12 cellular contexts compared by ENCODE assay signal in genomic region chr1:32266926-32267645, GRCh38. TPM values are rescaled to one million over a fixed set of nuclear protein-coding genes. Genes with fewer than 3 reads are reported as not detected.
DNase-seq lines count a peak whose midpoint lies in the region; ATAC-seq and TF ChIP-seq lines count a peak whose summit lies in the region.
"Had no signal": no experiment of that assay in that cellular context is flagged by ENCODE, and none has a peak within 500 bp of the region (broad histone marks: within the 10 kb centered on the region; RNA-seq: fewer than 3 reads in every experiment).

No MANE protein-coding gene starts in this region.

- ATAC-seq in activated naive CD4-positive, alpha-beta T cell treated with anti-CD3 and anti-CD28 coated beads, Interleukin-2, amount 50 U/mL, for 72 hours: peak; percentile 38 to 48
- no peak for ATAC-seq in aorta (ENCODE audit: low FRiP score)
- ATAC-seq in heart left ventricle: no peak
- ATAC-seq: esophagus mucosa, left colon had no signal

- TF ChIP-seq CTCF in AG04449 (IDR thresholded peaks at IDR 0.05; ENCODE audit: insufficient read depth, low read length, missing control alignments): no peak
- no peak for TF ChIP-seq CTCF in GM13977 (IDR thresholded peaks at IDR 0.05; ENCODE audit: extremely low read depth, insufficient read depth, missing control alignments)
- no peak for TF ChIP-seq CTCF in heart left ventricle (IDR thresholded peaks at IDR 0.05)

- POLR2A ChIA-PET in AG04449 (lab: Yijun Ruan, JAX): interaction anchor here (0.7 kb wide), 1 partner anchor 37 kb away, joined by 4 read pairs; no protein-coding TSS in a partner anchor

- H3K9me3 Mint-ChIP-seq in activated naive CD4-positive, alpha-beta T cell treated with anti-CD3 and anti-CD28 coated beads, Interleukin-2, amount 50 U/mL, for 72 hours: peaks cover 0 to 4% of the 10 kb centered on the region in 2 donors

- intact Hi-C loops in aorta (cut with DNase I) (no loop called here), heart left ventricle (cut with DNase I) (no loop called here)

- CTCF ChIA-PET in AG04449 (lab: Yijun Ruan, JAX): interaction anchor here (3.8 kb wide), 1 partner anchor 19 kb away, joined by 16 read pairs; the partner anchor contains the start of gene FAM167B

- H3K36me3 Mint-ChIP-seq in activated naive CD4-positive, alpha-beta T cell treated with anti-CD3 and anti-CD28 coated beads, Interleukin-2, amount 50 U/mL, for 72 hours: peaks cover 0 to 19% of the 10 kb centered on the region in 2 donors

- H3K36me3 ChIP-seq in HAP-1 (replicated peaks) (no peaks in the 10 kb centered on the region), aorta (ENCODE audit: control insufficient read depth in 1 of 2, insufficient read depth in 2 of 2, low read length in 1 of 2) (no peaks in the 10 kb centered on the region), heart left ventricle (no peaks in the 10 kb centered on the region)

- peak overlapping the region; percentile 87 to 99 for H3K27ac Mint-ChIP-seq in activated naive CD4-positive, alpha-beta T cell treated with anti-CD3 and anti-CD28 coated beads, Interleukin-2, amount 50 U/mL, for 72 hours

- H3K9me3 ChIP-seq in HAP-1 (no peaks in the 10 kb centered on the region), aorta (ENCODE audit: control insufficient read depth, low read length) (no peaks in the 10 kb centered on the region), heart left ventricle (no peaks in the 10 kb centered on the region)

- no peak overlapping the region for H3K4me3 ChIP-seq in AG04449 (ENCODE audit: low read depth, low read length)
- no peak overlapping the region for H3K4me3 ChIP-seq in HAP-1
- H3K4me3 ChIP-seq in aorta (ENCODE audit: low read length in 2 of 2): no peak overlapping the region
- no peak overlapping the region for H3K4me3 ChIP-seq in heart left ventricle

- H3K4me1 ChIP-seq in HAP-1 (no peaks in the 10 kb centered on the region), aorta (ENCODE audit: control insufficient read depth in 1 of 2, insufficient read depth in 2 of 2, low read length in 2 of 2) (peaks cover 0 to 2% of the 10 kb centered on the region in 2 donors), heart left ventricle (peaks cover 0 to 4% (median 0%) of the 10 kb centered on the region in 12 donors)

- TF ChIP-seq POLR2A in heart left ventricle (IDR thresholded peaks at IDR 0.05): no peak

- in situ Hi-C loops in GM13977 (cut with MboI; ENCODE audit: low pct_unique_long_range_greater_than_20kb, low sequenced_read_pairs, unreplicated experiment): no loop called here
- in situ Hi-C loops in HAP-1 (cut with MboI; ENCODE audit: low sequenced_read_pairs): no loop called here

- H3K27ac ChIP-seq in aorta (ENCODE audit: low read depth in 1 of 2, low read length in 2 of 2): no peak overlapping the region
- no peak overlapping the region for H3K27ac ChIP-seq in heart left ventricle

- H3K27me3 ChIP-seq in HAP-1 (ENCODE audit: low read depth): no peaks in the 10 kb centered on the region
- no peaks in the 10 kb centered on the region for H3K27me3 ChIP-seq in aorta (ENCODE audit: control insufficient read depth in 1 of 2, insufficient read depth in 2 of 2, low read length in 1 of 2)
- no peaks in the 10 kb centered on the region for H3K27me3 ChIP-seq in heart left ventricle

- 16 to 23% methylated on average over 8 of the region's 8 CpGs for WGBS in aorta, 2 donors
- 62 to 70% (median 65%) methylated on average over 8 of the region's 8 CpGs for WGBS in heart left ventricle, 4 donors

- peak; percentile 55 for DNase-seq in AG04449 (ENCODE audit: low read depth, low spot score)
- DNase-seq in GM13977 (ENCODE audit: low spot score): peak; percentile 22
- no peak for DNase-seq in activated naive CD4-positive, alpha-beta T cell treated with anti-CD3 and anti-CD28 coated beads, Interleukin-2, amount 50 U/mL, for 72 hours (ENCODE audit: low spot score in 2 of 2)
- DNase-seq in hepatic stellate cell (ENCODE audit: low spot score): peak; percentile 80
- no peak for DNase-seq in NCI-H345 (lab: John Stamatoyannopoulos, UW)
- no peak for DNase-seq in HAP-1 (ENCODE audit: low spot score in 2 of 2)
- DNase-seq in aorta: no peak
- DNase-seq in heart left ventricle: no peak
- DNase-seq: activated gamma-delta T cell treated with Interleukin-2 at 50 U/mL for 16 hours, left colon, NCI-H1092 treated with DMSO at 0.1 percent for 48 hours had no signal

RNA-seq across cellular contexts. Expression of gene LCK, which starts 16.0 kb away (rescaled TPM):
- 100 to 1,000 TPM; 208 to 284 TPM for total RNA-seq in activated naive CD4-positive, alpha-beta T cell treated with anti-CD3 and anti-CD28 coated beads, Interleukin-2, amount 50 U/mL, for 72 hours
- total RNA-seq in aorta: 1 to 10 TPM; 2.4 to 4.6 TPM
- 1 to 10 TPM in 1 of 2 donors, under 1 TPM in 1; 0.18 to 1.6 TPM for polyA plus RNA-seq in aorta
- 1 to 10 TPM in 2 of 9 donors, under 1 TPM in 4, not detected in 3; 0.37 to 7.6 (median 0.72) TPM for total RNA-seq in heart left ventricle
- polyA plus RNA-seq in heart left ventricle: under 1 TPM; 0.34 to 0.40 TPM

RNA-seq across cellular contexts. Expression of gene FAM167B, which starts 20.1 kb away (rescaled TPM):
- 1 to 10 TPM in 1 of 2 donors, under 1 TPM in 1; 0.66 to 1.1 TPM for total RNA-seq in activated naive CD4-positive, alpha-beta T cell treated with anti-CD3 and anti-CD28 coated beads, Interleukin-2, amount 50 U/mL, for 72 hours
- 10 to 100 TPM in 1 of 2 donors, 1 to 10 TPM in 1; 9.6 to 11.8 TPM for total RNA-seq in aorta
- polyA plus RNA-seq in aorta: 1 to 10 TPM; 3.6 to 3.8 TPM
- total RNA-seq in heart left ventricle: 10 to 100 TPM in 1 of 9 donors, 1 to 10 TPM in 8; 2.0 to 13.7 (median 3.8) TPM
- polyA plus RNA-seq in heart left ventricle: 10 to 100 TPM in 1 of 2 donors, 1 to 10 TPM in 1; 7.7 to 14.1 TPM

RNA-seq across cellular contexts. Expression of gene HDAC1, which starts 24.8 kb away (rescaled TPM):
- total RNA-seq in activated naive CD4-positive, alpha-beta T cell treated with anti-CD3 and anti-CD28 coated beads, Interleukin-2, amount 50 U/mL, for 72 hours: 100 to 1,000 TPM; 185 to 200 TPM
- 10 to 100 TPM; 47.9 to 55.5 TPM for total RNA-seq in aorta
- 10 to 100 TPM; 37.2 to 65.5 TPM for polyA plus RNA-seq in aorta
- total RNA-seq in heart left ventricle: 10 to 100 TPM; 22.0 to 46.6 (median 29.3) TPM
- polyA plus RNA-seq in heart left ventricle: 10 to 100 TPM; 20.0 to 37.6 TPM

RNA-seq across cellular contexts. Expression of gene EIF3I, which starts 44.9 kb away (rescaled TPM):
- total RNA-seq in activated naive CD4-positive, alpha-beta T cell treated with anti-CD3 and anti-CD28 coated beads, Interleukin-2, amount 50 U/mL, for 72 hours: 100 to 1,000 TPM; 273 to 295 TPM
- 100 to 1,000 TPM; 102 to 108 TPM for total RNA-seq in aorta
- polyA plus RNA-seq in aorta: 100 to 1,000 TPM; 127 to 141 TPM
- total RNA-seq in heart left ventricle: 100 to 1,000 TPM in 7 of 9 donors, 10 to 100 TPM in 2; 94.8 to 191 (median 119) TPM
- polyA plus RNA-seq in heart left ventricle: 100 to 1,000 TPM; 140 to 388 TPM

RNA-seq across cellular contexts. Expression of gene TMEM234, which starts 44.9 kb away (rescaled TPM):
- 10 to 100 TPM in 1 of 2 donors, 1 to 10 TPM in 1; 7.0 to 10.7 TPM for total RNA-seq in activated naive CD4-positive, alpha-beta T cell treated with anti-CD3 and anti-CD28 coated beads, Interleukin-2, amount 50 U/mL, for 72 hours
- total RNA-seq in aorta (10 to 100 TPM; 18.0 to 24.3 TPM), heart left ventricle (10 to 100 TPM in 6 of 9 donors, 1 to 10 TPM in 3; 8.8 to 19.8 (median 10.8) TPM)
- polyA plus RNA-seq in aorta (10 to 100 TPM; 10.4 to 21.0 TPM), heart left ventricle (10 to 100 TPM in 1 of 2 donors, 1 to 10 TPM in 1; 7.7 to 19.4 TPM)

Comparison
In these comparisons a context has a peak if more than half of its experiments do, and no peak if none do; other contexts are left out.
1. DNase-seq: peak in AG04449 (single experiment), GM13977 (single experiment) and hepatic stellate cell (single experiment); none in activated naive CD4-positive, alpha-beta T cell treated with anti-CD3 and anti-CD28 coated beads, Interleukin-2, amount 50 U/mL, for 72 hours (0 of 2), NCI-H345 (single experiment), HAP-1 (0 of 2), aorta (0 of 2) and heart left ventricle (0 of 5).
2. ATAC-seq: peak in activated naive CD4-positive, alpha-beta T cell treated with anti-CD3 and anti-CD28 coated beads, Interleukin-2, amount 50 U/mL, for 72 hours (2 of 2); none in aorta (single experiment) and heart left ventricle (0 of 4).
3. RNA of gene LCK, which starts 16.0 kb away (total RNA-seq): 208 to 284 TPM in activated naive CD4-positive, alpha-beta T cell treated with anti-CD3 and anti-CD28 coated beads, Interleukin-2, amount 50 U/mL, for 72 hours; 2.4 to 4.6 TPM in aorta and 0.37 to 7.6 TPM in heart left ventricle; every median in the first group is over 10 times any median in the second.